In genomic region chr22:35399114-35399677, GRCh38 we compare ENCODE assay signal across 8 cellular contexts. TPM values are rescaled to one million over a fixed set of nuclear protein-coding genes. Genes with fewer than 3 reads are reported as not detected.
A peak's percentile ranks its signal among the peaks of the same experiment; 100 is the strongest.
DNase-seq lines count a peak whose midpoint lies in the region; ATAC-seq and TF ChIP-seq lines count a peak whose summit lies in the region.

No MANE protein-coding gene starts in this region.

- peak overlapping the region; percentile 93 to 94 for H3K27ac Mint-ChIP-seq in natural killer cell

- DNase-seq in D341Med (ENCODE audit: low spot score) (peak; percentile 59), NCI-H2227 (lab: John Stamatoyannopoulos, UW; ENCODE audit: unreplicated experiment) (peak; percentile 21), caudate nucleus (lab: John Stamatoyannopoulos, UW) (no peak), natural killer cell (no peak), NCI-H524 (lab: John Stamatoyannopoulos, UW) (no peak)
- DNase-seq in NK-92 treated with Interleukin-12 subunit alpha and Interleukin-12 subunit beta, amount 100 ng/mL, for 24 hours (lab: John Stamatoyannopoulos, UW), result no peak

- no peaks in the 10 kb centered on the region for H3K27me3 Mint-ChIP-seq in natural killer cell (ENCODE audit: low read depth in 2 of 2)

- H3K36me3 Mint-ChIP-seq in natural killer cell, result no peaks in the 10 kb centered on the region

- peak overlapping the region; percentile 52 for H3K27ac ChIP-seq in caudate nucleus (ENCODE audit: low read depth, low read length)

- no peaks in the 10 kb centered on the region for H3K9me3 Mint-ChIP-seq in natural killer cell

- intact Hi-C loops in natural killer cell (cut with micrococcal nuclease), result no loop called here

- no peak for TF ChIP-seq CTCF in natural killer cell (IDR thresholded peaks at IDR 0.05)

- H3K4me3 Mint-ChIP-seq in natural killer cell, result peak overlapping the region; percentile 99

- ATAC-seq in natural killer cell, result no peak
- no peak for ATAC-seq in GM21447 (IDR thresholded peaks at IDR 0.05; ENCODE audit: unreplicated experiment)
- no peak for ATAC-seq in HG03139 (IDR thresholded peaks at IDR 0.05; ENCODE audit: unreplicated experiment)

- H3K4me1 Mint-ChIP-seq in natural killer cell, result peaks cover 19 to 23% of the 10 kb centered on the region in 2 donors

RNA-seq across cellular contexts. Expression of gene MCM5, which starts 0.7 kb away (rescaled TPM):
- total RNA-seq in natural killer cell, result 10 to 100 TPM; 59.3 to 73.8 (median 61.5) TPM

RNA-seq across cellular contexts. Expression of gene HMOX1, which starts 18.3 kb away (rescaled TPM):
- total RNA-seq in natural killer cell, result 10 to 100 TPM in 2 of 3 donors, 1 to 10 TPM in 1; 7.5 to 61.6 (median 15.9) TPM

Comparison
In these comparisons a context has a peak if more than half of its experiments do, and no peak if none do; other contexts are left out.
1. DNase-seq: peak in D341Med (single experiment) and NCI-H2227 (single experiment); none in caudate nucleus (0 of 61), natural killer cell (single experiment), NK-92 treated with Interleukin-12 subunit alpha and Interleukin-12 subunit beta, amount 100 ng/mL, for 24 hours (single experiment) and NCI-H524 (0 of 2).